Comparison of ENCODE assay signal across 7 cellular contexts in genomic region chr15:90994059-90994416, GRCh38. TPM values are rescaled to one million over a fixed set of nuclear protein-coding genes. Genes with fewer than 3 reads are reported as not detected.
A peak's percentile ranks its signal among the peaks of the same experiment; 100 is the strongest.
DNase-seq lines count a peak whose midpoint lies in the region; ATAC-seq, FAIRE-seq and TF ChIP-seq lines count a peak whose summit lies in the region.

No MANE protein-coding gene starts in this region.

- TF ChIP-seq CTCF in GM23338 (conservative IDR thresholded peaks at IDR 0.05; ENCODE audit: low read depth in 2 of 2) = no peak

- peak overlapping the region; percentile 65 for H3K4me3 ChIP-seq in GM23338
- peak overlapping the region; percentile 98 to 100 for H3K4me3 ChIP-seq in mesenchymal stem cell (ENCODE audit: insufficient read depth in 1 of 2, low read depth in 1 of 2, low read length in 2 of 2)

- peaks cover 4% of the 10 kb centered on the region; the same call in 1 of the 2 replicates for H3F3A ChIP-seq in GM23338 (replicated peaks; ENCODE audit: low read depth)

- H4K91ac ChIP-seq in mesenchymal stem cell (ENCODE audit: low read length) = peak overlapping the region; percentile 80

- ATAC-seq in GM18498 (IDR thresholded peaks at IDR 0.05; ENCODE audit: unreplicated experiment) (peak; percentile 26), GM23338 (peak; percentile 52)
- ATAC-seq in central memory CD8-positive, alpha-beta T cell (replicated peaks; ENCODE audit: extremely low read depth, poor library complexity, severe bottlenecking) = peak; percentile 3

- H3K27ac Mint-ChIP-seq in GM23338 = peak overlapping the region; percentile 99
- H3K27ac Mint-ChIP-seq in central memory CD8-positive, alpha-beta T cell (ENCODE audit: low read depth) = peak overlapping the region; percentile 99

- WGBS in mesenchymal stem cell = under 1% methylated on average over 27 of the region's 50 CpGs

- H3K79me2 ChIP-seq in GM23338 (replicated peaks; ENCODE audit: insufficient read depth) = peaks cover 66% of the 10 kb centered on the region

- peaks cover 15% of the 10 kb centered on the region for H3K4me1 Mint-ChIP-seq in GM23338
- H3K4me1 Mint-ChIP-seq in central memory CD8-positive, alpha-beta T cell = peaks cover 11% of the 10 kb centered on the region

- H3K36me3 ChIP-seq in GM23338 (ENCODE audit: insufficient read depth) (peaks cover 5% of the 10 kb centered on the region; the same call in 1 of the 2 replicates), mesenchymal stem cell (ENCODE audit: control insufficient read depth in 1 of 2, insufficient read depth in 2 of 2, low read depth in 1 of 2, low read length in 2 of 2) (peaks cover 9 to 19% of the 10 kb centered on the region in 2 experiments)

- no peak overlapping the region for H2BK5ac ChIP-seq in mesenchymal stem cell (ENCODE audit: low read depth, low read length, poor library complexity, severe bottlenecking)

- H3K4me3 Mint-ChIP-seq in GM23338 = peak overlapping the region; percentile 99
- H3K4me3 Mint-ChIP-seq in central memory CD8-positive, alpha-beta T cell = peak overlapping the region; percentile 100

- peaks cover 4% of the 10 kb centered on the region for H3K79me1 ChIP-seq in mesenchymal stem cell (replicated peaks; ENCODE audit: low read length, poor library complexity, severe bottlenecking)

- H3K4ac ChIP-seq in mesenchymal stem cell (ENCODE audit: low read depth in 1 of 2, low read length in 2 of 2) = peak overlapping the region; percentile 53 to 58

- H3K9me2 ChIP-seq in GM23338 (ENCODE audit: insufficient read depth) = no peaks in the 10 kb centered on the region

- no peak overlapping the region for H2AK5ac ChIP-seq in mesenchymal stem cell (ENCODE audit: low read length, severe bottlenecking)

- no peaks in the 10 kb centered on the region for H3K27me3 ChIP-seq in GM23338 (ENCODE audit: insufficient read depth)
- no peaks in the 10 kb centered on the region for H3K27me3 ChIP-seq in mesenchymal stem cell (ENCODE audit: control insufficient read depth in 1 of 2, insufficient read depth in 1 of 2, low read length in 2 of 2)

- H3K4me1 ChIP-seq in GM23338 (ENCODE audit: insufficient read depth) (peaks cover 13% of the 10 kb centered on the region), mesenchymal stem cell (ENCODE audit: control insufficient read depth, insufficient read depth, low read depth, low read length) (no peaks in the 10 kb centered on the region)

- H2BK15ac ChIP-seq in mesenchymal stem cell (ENCODE audit: low read depth, poor library complexity, severe bottlenecking) = no peak overlapping the region

- H3K4me2 ChIP-seq in GM23338 (peak overlapping the region; percentile 85), mesenchymal stem cell (ENCODE audit: low read length, poor library complexity, severe bottlenecking) (peak overlapping the region; percentile 83)

- peak overlapping the region; percentile 61 to 77 for H3K14ac ChIP-seq in mesenchymal stem cell (ENCODE audit: low read length in 2 of 2)

- H4K8ac ChIP-seq in mesenchymal stem cell (ENCODE audit: low read length) = peak overlapping the region; percentile 66

- H2BK120ac ChIP-seq in mesenchymal stem cell (ENCODE audit: low read depth, low read length) = peak overlapping the region; percentile 55

- peaks cover 25% of the 10 kb centered on the region for H3K36me3 Mint-ChIP-seq in GM23338 (ENCODE audit: low read depth)
- H3K36me3 Mint-ChIP-seq in central memory CD8-positive, alpha-beta T cell (ENCODE audit: insufficient read depth) = peaks cover 15% of the 10 kb centered on the region

- FAIRE-seq in urothelium cell line (lab: Jason Lieb, UNC) = no peak

- H3K9ac ChIP-seq in mesenchymal stem cell (ENCODE audit: low read length) = peak overlapping the region; percentile 96

- DNase-seq in GM23338 (ENCODE audit: low spot score) (peak; percentile 31), NAMALWA (ENCODE audit: low spot score) (peak; percentile 35), mesenchymal stem cell (no peak), urothelium cell line (ENCODE audit: low spot score) (peak; percentile 33), NCI-H2196 (lab: John Stamatoyannopoulos, UW; ENCODE audit: unreplicated experiment) (no peak)
- no peak for DNase-seq in central memory CD8-positive, alpha-beta T cell (ENCODE audit: low spot score in 2 of 2)

- H3K9me3 Mint-ChIP-seq in GM23338 = no peaks in the 10 kb centered on the region; the same call in 2 of the 3 replicates
- H3K9me3 Mint-ChIP-seq in central memory CD8-positive, alpha-beta T cell = no peaks in the 10 kb centered on the region

- H2AFZ ChIP-seq in GM23338 (peak overlapping the region; percentile 84; the same call in 1 of the 2 replicates), mesenchymal stem cell (ENCODE audit: low read depth, low read length) (peak overlapping the region; percentile 60)

- H3K27me3 Mint-ChIP-seq in GM23338 (ENCODE audit: insufficient read depth, low read depth, poor library complexity) = peaks cover 8% of the 10 kb centered on the region
- no peaks in the 10 kb centered on the region for H3K27me3 Mint-ChIP-seq in central memory CD8-positive, alpha-beta T cell

- H3K18ac ChIP-seq in mesenchymal stem cell (ENCODE audit: low read depth in 1 of 2, low read length in 2 of 2) = peak overlapping the region; percentile 61 to 82

- peak overlapping the region in 1 of 2 experiments; percentile 75 for H3K23ac ChIP-seq in mesenchymal stem cell (ENCODE audit: low read length in 2 of 2)

- H3K9me3 ChIP-seq in mesenchymal stem cell (ENCODE audit: control insufficient read depth, low read length) = no peaks in the 10 kb centered on the region

- H4K20me1 ChIP-seq in GM23338 (replicated peaks; ENCODE audit: insufficient read depth) = peaks cover 27% of the 10 kb centered on the region

- H3K27ac ChIP-seq in GM23338 (ENCODE audit: low read depth) = no peak overlapping the region
- H3K27ac ChIP-seq in mesenchymal stem cell (ENCODE audit: low read length, poor library complexity, severe bottlenecking) = no peak overlapping the region

- peak overlapping the region in 1 of 2 experiments; percentile 86 for H2BK12ac ChIP-seq in mesenchymal stem cell (ENCODE audit: low read length in 2 of 2)

TF ChIP-seq in GM23338, 12 proteins besides CTCF, POLR2A, EP300 and RAD21 (continues in another document):
- TF ChIP-seq CREB1 (CRISPR knock-in tag; IDR thresholded peaks at IDR 0.05; ENCODE audit: low read depth) = no peak
- TF ChIP-seq ZNF114 (CRISPR knock-in tag; IDR thresholded peaks at IDR 0.05) = no peak

RNA-seq across cellular contexts. Expression of gene PRC1, which starts 0.3 kb away (rescaled TPM):
- 93.1 and 102 TPM in 2 replicates for total RNA-seq in GM23338 (2014; rRNA removed; shearing (Covaris generic))
- 148 and 150 TPM in 2 replicates for polyA plus RNA-seq in GM23338 (2016; fragmentation: Nextera tagmentation; extraction: Ambion mirVana)
- 24.0 TPM for polyA plus RNA-seq in mesenchymal stem cell (2013, experiment 1 of 2)
- polyA plus RNA-seq in mesenchymal stem cell (2013, experiment 2 of 2) = 24.6 TPM

RNA-seq across cellular contexts. Expression of gene VPS33B, which starts 28.4 kb away (rescaled TPM):
- total RNA-seq in GM23338 (2014; rRNA removed; shearing (Covaris generic)) = 8.8 and 9.2 TPM in 2 replicates
- 15.2 and 19.1 TPM in 2 replicates for polyA plus RNA-seq in GM23338 (2016; fragmentation: Nextera tagmentation; extraction: Ambion mirVana)
- 11.1 TPM for polyA plus RNA-seq in mesenchymal stem cell (2013, experiment 1 of 2)
- polyA plus RNA-seq in mesenchymal stem cell (2013, experiment 2 of 2) = 10.4 TPM

RNA-seq across cellular contexts. Expression of gene RCCD1, which starts 39.4 kb away (rescaled TPM):
- 16.4 and 17.1 TPM in 2 replicates for total RNA-seq in GM23338 (2014; rRNA removed; shearing (Covaris generic))
- 10.8 and 14.3 TPM in 2 replicates for polyA plus RNA-seq in GM23338 (2016; fragmentation: Nextera tagmentation; extraction: Ambion mirVana)
- 5.6 TPM for polyA plus RNA-seq in mesenchymal stem cell (2013, experiment 1 of 2)
- 5.7 TPM for polyA plus RNA-seq in mesenchymal stem cell (2013, experiment 2 of 2)

RNA-seq across cellular contexts. Expression of gene UNC45A, which starts 59.0 kb away (rescaled TPM):
- 86.8 and 87.5 TPM in 2 replicates for total RNA-seq in GM23338 (2014; rRNA removed; shearing (Covaris generic))
- 35.9 and 40.2 TPM in 2 replicates for polyA plus RNA-seq in GM23338 (2016; fragmentation: Nextera tagmentation; extraction: Ambion mirVana)
- 30.4 TPM for polyA plus RNA-seq in mesenchymal stem cell (2013, experiment 1 of 2)
- 28.6 TPM for polyA plus RNA-seq in mesenchymal stem cell (2013, experiment 2 of 2)

Comparison
In these comparisons a context has a peak if more than half of its experiments do, and no peak if none do; other contexts are left out.
1. DNase-seq: peak in GM23338 (single experiment), NAMALWA (single experiment) and urothelium cell line (single experiment); none in central memory CD8-positive, alpha-beta T cell (0 of 2), mesenchymal stem cell (single experiment) and NCI-H2196 (single experiment).
2. Peak in every context shown above with its lines, with median percentiles within 50 percentile points of each other: ATAC-seq.